ENCODE assay signal across 26 cellular contexts in genomic region chr17:76943202-76943601, GRCh38.
"Had no signal": no experiment of that assay in that cellular context is flagged by ENCODE, and none has a peak within 500 bp of the region (broad histone marks: within the 10 kb centered on the region; RNA-seq: fewer than 3 reads in every experiment).

No MANE protein-coding gene starts in this region.

- H3K9me3 ChIP-seq: left lung, lower lobe of right lung, ovary, prostate gland, stomach, testis, thyroid gland, transverse colon, upper lobe of left lung, vagina had no signal

- H3K27me3 ChIP-seq: left lung, ovary, testis, thyroid gland, upper lobe of left lung, vagina had no signal

- DNase-seq: hippocampal formation; immature natural killer cell; kidney; left colon; lower lobe of right lung; mammary epithelial cell; naive B cell; natural killer cell; nephron progenitor cell; ovary; posterior cingulate gyrus; stimulated activated CD4-positive, alpha-beta T cell treated with anti-CD3 and anti-CD28 coated beads, Interleukin-12 subunit alpha, Interleukin-12 subunit beta, amount 100 ng/mL, for 4 hours; stimulated activated CD4-positive, alpha-beta T cell treated with anti-CD3 and anti-CD28 coated beads, Interleukin-15, amount 100 ng/mL, for 24 hours; stimulated activated CD4-positive, alpha-beta T cell treated with anti-CD3 and anti-CD28 coated beads, Interleukin-2, amount 100 ng/mL, for 24 hours; stimulated activated CD4-positive, alpha-beta T cell treated with anti-CD3 and anti-CD28 coated beads, Interleukin-4, amount 100 ng/mL, for 1 hour; stimulated activated naive B cell treated with anti-CD40 and anti-IgM and Interleukin-4, amounts not matched to agents 10 μg/mL and 1 μg/mL and 100 μg/mL, for 72 hours; stimulated activated naive CD8-positive, alpha-beta T cell treated with anti-CD3 and anti-CD28 coated beads, Interleukin-15, Interleukin-2, amounts not matched to agents 100 U/mL and 50 U/mL, for 24 hours; stomach; testis; thyroid gland; transverse colon had no signal

- H3K4me3 ChIP-seq: left lung, lower lobe of right lung, ovary, prostate gland, skin epidermis, stomach, testis, thyroid gland, transverse colon, upper lobe of left lung, vagina had no signal

- H3K36me3 ChIP-seq: left lung, lower lobe of right lung, ovary, prostate gland, stomach, thyroid gland, transverse colon, upper lobe of left lung, vagina had no signal

- H3K27ac ChIP-seq: left lung, lower lobe of right lung, ovary, prostate gland, skin epidermis, stomach, testis, thyroid gland, transverse colon, upper lobe of left lung, vagina had no signal

- H3K4me1 ChIP-seq: left lung, lower lobe of right lung, prostate gland, stomach, testis, thyroid gland, transverse colon, upper lobe of left lung, vagina had no signal
